ENCODE assay signal across 9 cellular contexts in genomic region chr22:36453855-36454378, GRCh38. TPM values are rescaled to one million over a fixed set of nuclear protein-coding genes. Genes with fewer than 3 reads are reported as not detected.
A peak's percentile ranks its signal among the peaks of the same experiment; 100 is the strongest.
DNase-seq lines count a peak whose midpoint lies in the region; ATAC-seq and TF ChIP-seq lines count a peak whose summit lies in the region.
"Had no signal": no experiment of that assay in that cellular context is flagged by ENCODE, and none has a peak within 500 bp of the region (broad histone marks: within the 10 kb centered on the region; RNA-seq: fewer than 3 reads in every experiment).

No MANE protein-coding gene starts in this region.

- no peaks in the 10 kb centered on the region for H3K9me3 ChIP-seq in BLaER1
- no peaks in the 10 kb centered on the region for H3K9me3 ChIP-seq in OCI-LY7 (ENCODE audit: low read length)
- H3K9me3 ChIP-seq in colonic mucosa = no peaks in the 10 kb centered on the region
- H3K9me3 ChIP-seq: MG63 had no signal

- peak; percentile 16 for DNase-seq in OCI-LY7 (ENCODE audit: low spot score)
- DNase-seq in colonic mucosa = no peak
- no peak for DNase-seq in osteocyte (ENCODE audit: extremely low spot score, unreplicated experiment)
- no peak for DNase-seq in retina
- DNase-seq in left colon = no peak
- no peak for DNase-seq in glomerular visceral epithelial cell (ENCODE audit: extremely low spot score)
- DNase-seq in NCI-H345 treated with DMSO at 0.1 percent for 48 hours (lab: John Stamatoyannopoulos, UW; ENCODE audit: unreplicated experiment) = no peak
- DNase-seq: MG63 had no signal

- intact Hi-C loops in OCI-LY7 (cut with micrococcal nuclease; ENCODE audit: unreplicated experiment) = loop anchor here (2.0 kb wide), 2 partner anchors 49 to 65 kb away; no protein-coding TSS in a partner anchor
- intact Hi-C loops in colonic mucosa (cut with DNase I) = no loop called here
- intact Hi-C loops in left colon (cut with DNase I, micrococcal nuclease) = no loop called here

- no peaks in the 10 kb centered on the region for H3K27me3 ChIP-seq in BLaER1
- no peaks in the 10 kb centered on the region for H3K27me3 ChIP-seq in colonic mucosa
- H3K27me3 ChIP-seq: MG63 had no signal

- CTCF ChIA-PET in OCI-LY7 (lab: Charles Lee; ENCODE audit: unreplicated experiment) = no interaction called here

- peak overlapping the region; percentile 64 for H3K27ac Mint-ChIP-seq in osteocyte (ENCODE audit: unreplicated experiment)

- H4K20me1 ChIP-seq in BLaER1 (no peaks in the 10 kb centered on the region), OCI-LY7 (ENCODE audit: insufficient read depth, low read length) (no peaks in the 10 kb centered on the region)

- peak overlapping the region; percentile 64 for H3K4me2 ChIP-seq in BLaER1
- H3K4me2 ChIP-seq in OCI-LY7 (ENCODE audit: low read length) = peak overlapping the region; percentile 83; the same call in 1 of the 2 replicates

- peaks cover 36% of the 10 kb centered on the region for H3K4me1 Mint-ChIP-seq in osteocyte (ENCODE audit: unreplicated experiment)

- no peaks in the 10 kb centered on the region for H3K36me3 ChIP-seq in BLaER1
- no peaks in the 10 kb centered on the region for H3K36me3 ChIP-seq in OCI-LY7 (ENCODE audit: insufficient read depth, low read length)
- no peaks in the 10 kb centered on the region for H3K36me3 ChIP-seq in colonic mucosa
- H3K36me3 ChIP-seq: MG63 had no signal

- no peaks in the 10 kb centered on the region for H3K9me2 ChIP-seq in OCI-LY7 (ENCODE audit: insufficient read depth, low read length)

- no peak for TF ChIP-seq CTCF in OCI-LY7 (conservative IDR thresholded peaks at IDR 0.05; ENCODE audit: low read length)
- no peak for TF ChIP-seq CTCF in colonic mucosa (IDR thresholded peaks at IDR 0.05)
- no peak for TF ChIP-seq CTCF in osteocyte (IDR thresholded peaks at IDR 0.05)

- no peak overlapping the region for H3K4me3 ChIP-seq in BLaER1
- no peak overlapping the region for H3K4me3 ChIP-seq in OCI-LY7 (ENCODE audit: low read depth, low read length, poor library complexity, severe bottlenecking)
- H3K4me3 ChIP-seq in colonic mucosa = peak overlapping the region; percentile 56
- H3K4me3 ChIP-seq: MG63 had no signal

- BruUV-seq in OCI-LY7 (replicated peaks; lab: Mats Ljungman, UMichigan) = no TSS peak

- no peak overlapping the region for H3K9ac ChIP-seq in BLaER1
- peak overlapping the region in 1 of 2 donors; percentile 77 for H3K9ac ChIP-seq in colonic mucosa (ENCODE audit: low read depth in 2 of 2, low read length in 2 of 2)

- H3K79me2 ChIP-seq in OCI-LY7 (ENCODE audit: insufficient read depth, low read depth, low read length) = no peaks in the 10 kb centered on the region

- H3K9me3 Mint-ChIP-seq in osteocyte (ENCODE audit: unreplicated experiment) = no peaks in the 10 kb centered on the region

- peaks cover 100% of the 10 kb centered on the region for H3K4me1 ChIP-seq in BLaER1
- H3K4me1 ChIP-seq in OCI-LY7 (ENCODE audit: insufficient read depth, low read length, poor library complexity, severe bottlenecking) = peaks cover 46% of the 10 kb centered on the region
- H3K4me1 ChIP-seq in colonic mucosa = peaks cover 13% of the 10 kb centered on the region

- H3K27ac ChIP-seq in BLaER1 = peak overlapping the region; percentile 80; the same call in 1 of the 2 replicates
- peak overlapping the region; percentile 80 for H3K27ac ChIP-seq in OCI-LY7 (ENCODE audit: low read depth, low read length, poor library complexity, severe bottlenecking)
- H3K27ac ChIP-seq in colonic mucosa = peak overlapping the region; percentile 95

- H3K4me3 Mint-ChIP-seq in osteocyte (ENCODE audit: unreplicated experiment) = no peak overlapping the region

- ATAC-seq in left colon = no peak

- no peaks in the 10 kb centered on the region for H3K36me3 Mint-ChIP-seq in osteocyte (ENCODE audit: unreplicated experiment)

- H3K27me3 Mint-ChIP-seq in osteocyte (ENCODE audit: unreplicated experiment) = no peaks in the 10 kb centered on the region

- H2AFZ ChIP-seq in OCI-LY7 (ENCODE audit: low read length) = no peak overlapping the region

- POLR2A ChIA-PET in OCI-LY7 (lab: Charles Lee) = interaction anchor here (0.6 to 1.4 kb wide), 5 partner anchors 39 to 479 kb away, joined by 3 to 5 read pairs (median 3); partner anchors contain the start of gene MYH9

RNA-seq across cellular contexts. Expression of gene TXN2, which starts 27.5 kb away (rescaled TPM):
- total RNA-seq in OCI-LY7 (2014; rRNA removed; shearing (Covaris generic)) = 32.0 and 33.4 TPM in 2 replicates
- total RNA-seq in OCI-LY7 (2022) = 94.2 and 106 TPM in 2 replicates
- 100 to 1,000 TPM; 101 to 142 TPM for total RNA-seq in colonic mucosa
- 67.4 and 70.0 TPM in 2 replicates for total RNA-seq in osteocyte
- 100 to 1,000 TPM in 1 of 2 donors, 10 to 100 TPM in 1; 96.5 to 101 TPM for total RNA-seq in left colon

RNA-seq across cellular contexts. Expression of gene FOXRED2, which starts 52.9 kb away (rescaled TPM):
- total RNA-seq in OCI-LY7 (2014; rRNA removed; shearing (Covaris generic)) = 16.2 and 22.6 TPM in 2 replicates
- total RNA-seq in OCI-LY7 (2022) = 40.6 and 48.3 TPM in 2 replicates
- total RNA-seq in colonic mucosa = 10 to 100 TPM in 1 of 2 donors, 1 to 10 TPM in 1; 3.6 to 14.3 TPM
- total RNA-seq in osteocyte = 48.0 and 48.9 TPM in 2 replicates
- 1 to 10 TPM; 5.3 to 5.4 TPM for total RNA-seq in left colon
